ENCODE assay signal across 9 cellular contexts in the genomic region with DNA sequence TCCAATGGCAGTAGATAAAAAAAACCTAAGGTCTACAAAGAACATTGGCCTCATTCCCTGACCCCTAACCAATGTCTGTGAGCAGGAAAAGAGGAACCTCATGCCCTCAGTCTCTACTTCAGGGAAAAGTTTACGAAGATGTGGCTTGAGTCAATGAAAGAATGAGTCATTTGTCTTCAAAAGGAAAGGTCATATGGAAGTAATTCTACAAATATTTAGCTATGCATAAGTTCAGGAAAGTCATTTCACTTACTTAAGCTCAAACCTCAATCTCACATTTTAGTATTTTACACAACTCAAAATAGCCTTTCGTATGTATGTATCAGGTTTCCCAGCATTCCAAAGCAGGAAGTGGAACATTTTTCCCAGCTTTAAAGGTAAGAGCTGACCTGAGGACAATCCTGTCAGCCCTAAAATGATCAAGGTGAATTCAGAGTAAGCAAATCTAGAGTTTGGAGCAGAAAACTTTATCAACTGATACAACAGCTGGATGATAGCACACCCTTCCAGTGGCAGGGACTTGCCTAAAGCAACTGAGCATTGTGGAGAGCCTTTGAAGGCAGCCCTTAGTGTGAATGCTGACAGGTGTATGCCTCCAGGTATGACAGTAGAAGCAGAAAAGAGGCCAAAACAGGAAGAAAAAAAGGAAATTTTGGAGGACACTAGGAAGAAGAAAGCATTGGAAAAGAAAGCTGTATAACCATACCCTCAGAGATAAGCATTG. TPM values are rescaled to one million over a fixed set of nuclear protein-coding genes. Genes with fewer than 3 reads are reported as not detected.
DNase-seq lines count a peak whose midpoint lies in the region; TF ChIP-seq lines count a peak whose summit lies in the region.
"Had no signal": no experiment of that assay in that cellular context is flagged by ENCODE, and none has a peak within 500 bp of the region (broad histone marks: within the 10 kb centered on the region; RNA-seq: fewer than 3 reads in every experiment).

No MANE protein-coding gene starts in this region.

- CTCF ChIA-PET in SK-N-SH (lab: Yijun Ruan, JAX) = interaction anchor here (0.7 to 2.5 kb wide), 2 partner anchors 96 to 99 kb away, joined by 3 to 13 read pairs; no protein-coding TSS in a partner anchor

- H3K4me3 ChIP-seq in SK-N-SH (ENCODE audit: low read depth in 2 of 2, low read length in 1 of 2) (no peak overlapping the region), fibroblast of villous mesenchyme (ENCODE audit: low read depth, low read length) (no peak overlapping the region), subcutaneous abdominal adipose tissue (ENCODE audit: low read depth in 1 of 5, low read length in 5 of 5) (no peak overlapping the region), thyroid gland (replicated peaks in 1 of 3) (no peak overlapping the region)

- H3K36me3 Mint-ChIP-seq in activated T-cell treated with anti-CD3 and anti-CD28 coated beads, Interleukin-2, amount 50 U/mL, for 24 hours (ENCODE audit: low read depth) = peaks cover 42% of the 10 kb centered on the region

- H3K27me3 ChIP-seq in SK-N-SH (ENCODE audit: insufficient read depth) (no peaks in the 10 kb centered on the region), subcutaneous abdominal adipose tissue (ENCODE audit: control insufficient read depth in 5 of 5, insufficient read depth in 4 of 5, low read length in 5 of 5) (no peaks in the 10 kb centered on the region), thyroid gland (no peaks in the 10 kb centered on the region)

- TF ChIP-seq RAD21 in SK-N-SH (IDR thresholded peaks at IDR 0.05; ENCODE audit: low read length) = no peak

- H3K9me3 Mint-ChIP-seq in activated T-cell treated with anti-CD3 and anti-CD28 coated beads, Interleukin-2, amount 50 U/mL, for 24 hours = no peaks in the 10 kb centered on the region

- intact Hi-C loops in thyroid gland (cut with DNase I) = no loop called here

- H3K9me3 ChIP-seq in SK-N-SH (no peaks in the 10 kb centered on the region), subcutaneous abdominal adipose tissue (ENCODE audit: control insufficient read depth in 5 of 5, low read length in 5 of 5) (no peaks in the 10 kb centered on the region), thyroid gland (no peaks in the 10 kb centered on the region)

- H3K27me3 Mint-ChIP-seq in activated T-cell treated with anti-CD3 and anti-CD28 coated beads, Interleukin-2, amount 50 U/mL, for 24 hours = no peaks in the 10 kb centered on the region

- H4K20me1 ChIP-seq in SK-N-SH (ENCODE audit: insufficient read depth) = no peaks in the 10 kb centered on the region

- H3K27ac Mint-ChIP-seq in activated T-cell treated with anti-CD3 and anti-CD28 coated beads, Interleukin-2, amount 50 U/mL, for 24 hours = peak overlapping the region; percentile 80

- H3F3A ChIP-seq in SK-N-SH (replicated peaks; ENCODE audit: insufficient read depth) = peaks cover 25% of the 10 kb centered on the region

- H2AFZ ChIP-seq in SK-N-SH (ENCODE audit: low read depth) = no peak overlapping the region; the same call in 1 of the 2 replicates

- peaks cover 40% of the 10 kb centered on the region for H3K4me1 Mint-ChIP-seq in activated T-cell treated with anti-CD3 and anti-CD28 coated beads, Interleukin-2, amount 50 U/mL, for 24 hours (ENCODE audit: low read depth)

- no peak overlapping the region for H3K4me3 Mint-ChIP-seq in activated T-cell treated with anti-CD3 and anti-CD28 coated beads, Interleukin-2, amount 50 U/mL, for 24 hours

- TF ChIP-seq CTCF in SK-N-SH (IDR thresholded peaks at IDR 0.05) (no peak), fibroblast of villous mesenchyme (IDR thresholded peaks at IDR 0.05; ENCODE audit: insufficient read depth, low read depth, low read length) (no peak), thyroid gland (IDR thresholded peaks at IDR 0.05) (no peak)

- H3K36me3 ChIP-seq in SK-N-SH (replicated peaks in 1 of 2; ENCODE audit: control insufficient read depth in 1 of 2, insufficient read depth in 2 of 2, low read length in 1 of 2) (peaks cover 28% of the 10 kb centered on the region in 2 experiments), subcutaneous abdominal adipose tissue (ENCODE audit: control insufficient read depth in 5 of 5, insufficient read depth in 5 of 5, low read length in 5 of 5) (peaks cover 17 to 30% (median 26%) of the 10 kb centered on the region in 5 donors), thyroid gland (no peaks in the 10 kb centered on the region)

- H3K9ac ChIP-seq in SK-N-SH = peak overlapping the region; percentile 53; the same call in 1 of the 2 replicates
- H3K9ac ChIP-seq in subcutaneous abdominal adipose tissue (ENCODE audit: low read length in 5 of 5) = no peak overlapping the region

- TF ChIP-seq POLR2A in thyroid gland (IDR thresholded peaks at IDR 0.05) = no peak

- POLR2A ChIA-PET in SK-N-SH (lab: Yijun Ruan, JAX) = no interaction called here

- peak overlapping the region; percentile 67 for H3K4me2 ChIP-seq in SK-N-SH

- H3K27ac ChIP-seq in SK-N-SH (ENCODE audit: low read depth in 2 of 2, low read length in 1 of 2) (peak overlapping the region; percentile 87 to 99), subcutaneous abdominal adipose tissue (ENCODE audit: low read depth, low read length) (peak overlapping the region; percentile 49), thyroid gland (no peak overlapping the region)

- H3K4me1 ChIP-seq in SK-N-SH (ENCODE audit: control insufficient read depth in 1 of 2, insufficient read depth in 2 of 2, low read depth in 1 of 2, low read length in 1 of 2) (peaks cover 2 to 16% of the 10 kb centered on the region in 2 experiments; a peak in 3 of 4 replicates), subcutaneous abdominal adipose tissue (ENCODE audit: control insufficient read depth in 5 of 5, insufficient read depth in 5 of 5, low read length in 5 of 5) (peaks cover 0 to 7% (median 6%) of the 10 kb centered on the region in 5 donors), thyroid gland (peaks cover 5 to 14% of the 10 kb centered on the region in 2 donors)

- no peaks in the 10 kb centered on the region for H3K9me2 ChIP-seq in SK-N-SH

- DNase-seq in activated T-cell treated with anti-CD3 and anti-CD28 coated beads, Interleukin-2, amount 50 U/mL, for 24 hours = no peak
- DNase-seq in activated T-cell treated with anti-CD3 and anti-CD28 coated beads, Interleukin-2, amount 50 U/mL, for 1 hour = no peak
- DNase-seq in SK-N-SH (no peak), fibroblast of villous mesenchyme (ENCODE audit: low read depth) (peak; percentile 91), thyroid gland (no peak), DMS153 treated with DMSO at 0.1 percent for 48 hours (lab: John Stamatoyannopoulos, UW; ENCODE audit: unreplicated experiment) (no peak)
- no peak for DNase-seq in effector CD4-positive, alpha-beta T cell
- DNase-seq: SHP77 had no signal

- no peaks in the 10 kb centered on the region for H3K79me2 ChIP-seq in SK-N-SH (ENCODE audit: insufficient read depth)

- peak in 1 of 2 experiments; percentile 78; a peak in 2 of 4 replicates for TF ChIP-seq EP300 in SK-N-SH (IDR thresholded peaks at IDR 0.05; ENCODE audit: borderline replicate concordance in 1 of 2, low read depth in 1 of 2, low read length in 1 of 2)

- 10% methylated on average over 2 of the region's 2 CpGs for WGBS in SK-N-SH (ENCODE audit: low lambda C conversion rate)
- 82 to 85% methylated on average over 2 of the region's 2 CpGs for WGBS in thyroid gland, 2 donors

TF ChIP-seq in SK-N-SH, 30 proteins besides CTCF, POLR2A, EP300 and RAD21:
- TF ChIP-seq RXRA (IDR thresholded peaks at IDR 0.05; ENCODE audit: borderline replicate concordance, low read depth) (peak; percentile 95), YY1 (IDR thresholded peaks at IDR 0.05; ENCODE audit: low read depth) (no peak), ELF1 (IDR thresholded peaks at IDR 0.05) (peak; percentile 49), SMC3 (IDR thresholded peaks at IDR 0.05; ENCODE audit: low read depth, low read length) (no peak), RFX5 (IDR thresholded peaks at IDR 0.05; ENCODE audit: low read length) (no peak), FOXM1 (IDR thresholded peaks at IDR 0.05; ENCODE audit: low read depth) (0 out of 2 replicates have a peak, but pooled peaks have one; percentile 38), SIN3A (IDR thresholded peaks at IDR 0.05; ENCODE audit: borderline replicate concordance, low read depth, low read length) (0 out of 2 replicates have a peak, but pooled peaks have one; percentile 28), FOSL2 (IDR thresholded peaks at IDR 0.05; ENCODE audit: borderline replicate concordance, low read depth) (peak; percentile 95), TCF12 (IDR thresholded peaks at IDR 0.05) (peak; percentile 96), MXI1 (IDR thresholded peaks at IDR 0.05; ENCODE audit: low read depth, low read length) (no peak), NFIC (IDR thresholded peaks at IDR 0.05; ENCODE audit: borderline replicate concordance) (peak; percentile 73; the same call in 1 of the 2 replicates), POLR2AphosphoS5 (IDR thresholded peaks at IDR 0.05; ENCODE audit: low read depth, low read length) (peak; percentile 16; the same call in 1 of the 2 replicates), TEAD4 (IDR thresholded peaks at IDR 0.05; ENCODE audit: borderline replicate concordance, insufficient read depth) (peak; percentile 87), GABPA (IDR thresholded peaks at IDR 0.05; ENCODE audit: low read depth) (no peak), JUND (IDR thresholded peaks at IDR 0.05) (peak; percentile 93), MEF2A (IDR thresholded peaks at IDR 0.05; ENCODE audit: borderline replicate concordance, low read depth) (peak; percentile 86; the same call in 1 of the 2 replicates)
- TF ChIP-seq, protein P1, sequence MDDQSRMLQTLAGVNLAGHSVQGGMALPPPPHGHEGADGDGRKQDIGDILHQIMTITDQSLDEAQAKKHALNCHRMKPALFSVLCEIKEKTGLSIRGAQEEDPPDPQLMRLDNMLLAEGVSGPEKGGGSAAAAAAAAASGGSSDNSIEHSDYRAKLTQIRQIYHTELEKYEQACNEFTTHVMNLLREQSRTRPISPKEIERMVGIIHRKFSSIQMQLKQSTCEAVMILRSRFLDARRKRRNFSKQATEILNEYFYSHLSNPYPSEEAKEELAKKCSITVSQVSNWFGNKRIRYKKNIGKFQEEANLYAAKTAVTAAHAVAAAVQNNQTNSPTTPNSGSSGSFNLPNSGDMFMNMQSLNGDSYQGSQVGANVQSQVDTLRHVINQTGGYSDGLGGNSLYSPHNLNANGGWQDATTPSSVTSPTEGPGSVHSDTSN (IDR thresholded peaks at IDR 0.05) = peak; percentile 69
- TF ChIP-seq, protein P2, sequence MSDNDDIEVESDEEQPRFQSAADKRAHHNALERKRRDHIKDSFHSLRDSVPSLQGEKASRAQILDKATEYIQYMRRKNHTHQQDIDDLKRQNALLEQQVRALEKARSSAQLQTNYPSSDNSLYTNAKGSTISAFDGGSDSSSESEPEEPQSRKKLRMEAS (IDR thresholded peaks at IDR 0.05; ENCODE audit: low read depth) = peak; percentile 77

RNA-seq across cellular contexts. Expression of a gene that starts 53.9 kb away (rescaled TPM):
- polyA plus RNA-seq in SK-N-SH (2012; rRNA removed) = 0.10 and 0.37 TPM in 2 replicates
- polyA plus RNA-seq in SK-N-SH (2012; cell fraction: cytosol; rRNA removed) = 0.18 and 0.26 TPM in 2 replicates
- 0.12 and 0.14 TPM in 2 replicates for polyA plus RNA-seq in SK-N-SH (2012; cell fraction: nucleus; rRNA removed)
- total RNA-seq in fibroblast of villous mesenchyme (2.9 and 9.5 TPM in 2 replicates), thyroid gland (1 to 10 TPM in 3 of 4 donors, not detected in 1; 1.8 to 4.6 (median 2.1) TPM)

Comparison
In these comparisons a context has a peak if more than half of its experiments do, and no peak if none do; other contexts are left out.
1. H3K27ac ChIP-seq: peak in SK-N-SH (2 of 2) and subcutaneous abdominal adipose tissue (single experiment); none in thyroid gland (0 of 3).